In the genomic region with DNA sequence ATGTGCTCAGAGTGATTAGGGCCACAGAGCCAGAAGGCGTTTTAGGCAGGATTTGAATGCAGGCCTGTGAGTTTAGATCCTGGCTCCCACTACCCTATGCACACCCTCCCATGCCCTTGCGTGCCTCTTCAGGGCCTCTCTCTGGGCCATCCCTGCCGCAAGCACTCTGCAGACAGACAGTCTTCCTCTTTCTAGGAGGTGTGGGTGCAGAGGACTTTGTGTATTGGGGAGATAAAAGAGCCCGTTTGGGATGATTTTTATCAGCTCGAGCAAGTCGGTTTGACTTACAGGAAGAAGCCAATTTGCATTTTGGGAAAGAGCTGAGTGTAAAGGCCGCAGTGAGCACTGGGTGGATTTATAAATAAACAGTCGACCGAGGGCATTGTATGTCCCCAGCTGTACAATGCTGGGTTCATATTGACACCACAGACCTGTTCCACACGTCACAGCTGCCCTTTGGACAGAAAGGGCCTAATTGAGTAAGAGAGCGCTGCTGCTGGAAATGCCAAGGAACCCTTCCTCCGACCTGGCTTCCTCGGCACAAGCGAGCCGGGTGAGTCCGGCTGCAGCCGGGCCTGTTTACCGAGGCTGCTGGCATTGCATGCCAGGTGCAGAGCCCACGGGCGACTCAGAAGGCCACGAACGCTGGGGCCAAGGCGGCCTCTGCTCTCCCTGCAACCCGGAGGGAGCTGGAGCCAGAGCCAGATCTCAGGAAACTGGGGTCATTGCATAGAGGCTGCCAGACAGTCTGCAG, we compare ENCODE assay signal across 1 cellular context.
A peak's percentile ranks its signal among the peaks of the same experiment; 100 is the strongest.
TF ChIP-seq lines count a peak whose summit lies in the region.

No MANE protein-coding gene starts in this region.

TF ChIP-seq in HepG2, 621 proteins besides CTCF, POLR2A, EP300 and RAD21 (continued from another document and continues in another):
- TF ChIP-seq, protein P1, sequence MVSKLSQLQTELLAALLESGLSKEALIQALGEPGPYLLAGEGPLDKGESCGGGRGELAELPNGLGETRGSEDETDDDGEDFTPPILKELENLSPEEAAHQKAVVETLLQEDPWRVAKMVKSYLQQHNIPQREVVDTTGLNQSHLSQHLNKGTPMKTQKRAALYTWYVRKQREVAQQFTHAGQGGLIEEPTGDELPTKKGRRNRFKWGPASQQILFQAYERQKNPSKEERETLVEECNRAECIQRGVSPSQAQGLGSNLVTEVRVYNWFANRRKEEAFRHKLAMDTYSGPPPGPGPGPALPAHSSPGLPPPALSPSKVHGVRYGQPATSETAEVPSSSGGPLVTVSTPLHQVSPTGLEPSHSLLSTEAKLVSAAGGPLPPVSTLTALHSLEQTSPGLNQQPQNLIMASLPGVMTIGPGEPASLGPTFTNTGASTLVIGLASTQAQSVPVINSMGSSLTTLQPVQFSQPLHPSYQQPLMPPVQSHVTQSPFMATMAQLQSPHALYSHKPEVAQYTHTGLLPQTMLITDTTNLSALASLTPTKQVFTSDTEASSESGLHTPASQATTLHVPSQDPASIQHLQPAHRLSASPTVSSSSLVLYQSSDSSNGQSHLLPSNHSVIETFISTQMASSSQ (IDR thresholded peaks at IDR 0.05; ENCODE audit: low read depth), result peak; percentile 70
- TF ChIP-seq, protein P1 (CRISPR knock-in tag; IDR thresholded peaks at IDR 0.05; ENCODE audit: borderline replicate concordance), result peak; percentile 79; the same call in 1 of the 2 replicates
- TF ChIP-seq ZKSCAN8 (CRISPR knock-in tag; IDR thresholded peaks at IDR 0.05; ENCODE audit: borderline replicate concordance) (0 out of 2 replicates have a peak, but pooled peaks have one; percentile 55), ZFX (CRISPR knock-in tag; IDR thresholded peaks at IDR 0.05; ENCODE audit: low read depth) (peak; percentile 77), ZNF572 (CRISPR knock-in tag; IDR thresholded peaks at IDR 0.05) (no peak), KDM5A (IDR thresholded peaks at IDR 0.05; ENCODE audit: borderline replicate concordance, low read length) (no peak), PCBP1 (IDR thresholded peaks at IDR 0.05; ENCODE audit: borderline replicate concordance, low read depth, low read length) (no peak), ZNF232 (CRISPR knock-in tag; IDR thresholded peaks at IDR 0.05; ENCODE audit: borderline replicate concordance) (no peak), SNAI1 (CRISPR knock-in tag; IDR thresholded peaks at IDR 0.05; ENCODE audit: borderline replicate concordance) (no peak), CEBPG (CRISPR knock-in tag; IDR thresholded peaks at IDR 0.05) (peak; percentile 89), POLR2AphosphoS2 (IDR thresholded peaks at IDR 0.05; ENCODE audit: low read depth, low read length) (no peak), ELF1 (CRISPR knock-in tag; IDR thresholded peaks at IDR 0.05) (peak; percentile 35; the same call in 1 of the 2 replicates), JUN (CRISPR knock-in tag; IDR thresholded peaks at IDR 0.05) (0 out of 2 replicates have a peak, but pooled peaks have one; percentile 59), SMAD9 (CRISPR knock-in tag; IDR thresholded peaks at IDR 0.05) (no peak), ZNF550 (CRISPR knock-in tag; IDR thresholded peaks at IDR 0.05; ENCODE audit: borderline replicate concordance) (no peak), ZNF629 (CRISPR knock-in tag; conservative IDR thresholded peaks at IDR 0.05) (peak; percentile 37; the same call in 1 of the 2 replicates), ZNF766 (CRISPR knock-in tag; IDR thresholded peaks at IDR 0.05; ENCODE audit: borderline replicate concordance) (0 out of 2 replicates have a peak, but pooled peaks have one; percentile 59), ZNF180 (CRISPR knock-in tag; IDR thresholded peaks at IDR 0.05; ENCODE audit: borderline replicate concordance, low read depth) (no peak), PAWR (CRISPR knock-in tag; IDR thresholded peaks at IDR 0.05; ENCODE audit: borderline replicate concordance) (no peak), ZFP36 (IDR thresholded peaks at IDR 0.05; ENCODE audit: borderline replicate concordance, low read depth, low read length, partially characterized antibody) (no peak), CHD2 (IDR thresholded peaks at IDR 0.05; ENCODE audit: low read depth, low read length) (no peak), POGZ (CRISPR knock-in tag; IDR thresholded peaks at IDR 0.05) (no peak; the same call in 1 of the 2 replicates)
- TF ChIP-seq, protein P2, sequence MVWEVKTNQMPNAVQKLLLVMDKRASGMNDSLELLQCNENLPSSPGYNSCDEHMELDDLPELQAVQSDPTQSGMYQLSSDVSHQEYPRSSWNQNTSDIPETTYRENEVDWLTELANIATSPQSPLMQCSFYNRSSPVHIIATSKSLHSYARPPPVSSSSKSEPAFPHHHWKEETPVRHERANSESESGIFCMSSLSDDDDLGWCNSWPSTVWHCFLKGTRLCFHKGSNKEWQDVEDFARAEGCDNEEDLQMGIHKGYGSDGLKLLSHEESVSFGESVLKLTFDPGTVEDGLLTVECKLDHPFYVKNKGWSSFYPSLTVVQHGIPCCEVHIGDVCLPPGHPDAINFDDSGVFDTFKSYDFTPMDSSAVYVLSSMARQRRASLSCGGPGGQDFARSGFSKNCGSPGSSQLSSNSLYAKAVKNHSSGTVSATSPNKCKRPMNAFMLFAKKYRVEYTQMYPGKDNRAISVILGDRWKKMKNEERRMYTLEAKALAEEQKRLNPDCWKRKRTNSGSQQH (CRISPR knock-in tag; IDR thresholded peaks at IDR 0.05; ENCODE audit: low read depth), result no peak
- TF ChIP-seq, protein P3, sequence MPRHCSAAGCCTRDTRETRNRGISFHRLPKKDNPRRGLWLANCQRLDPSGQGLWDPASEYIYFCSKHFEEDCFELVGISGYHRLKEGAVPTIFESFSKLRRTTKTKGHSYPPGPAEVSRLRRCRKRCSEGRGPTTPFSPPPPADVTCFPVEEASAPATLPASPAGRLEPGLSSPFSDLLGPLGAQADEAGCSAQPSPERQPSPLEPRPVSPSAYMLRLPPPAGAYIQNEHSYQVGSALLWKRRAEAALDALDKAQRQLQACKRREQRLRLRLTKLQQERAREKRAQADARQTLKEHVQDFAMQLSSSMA (CRISPR knock-in tag; IDR thresholded peaks at IDR 0.05), result no peak
- TF ChIP-seq, protein P4, sequence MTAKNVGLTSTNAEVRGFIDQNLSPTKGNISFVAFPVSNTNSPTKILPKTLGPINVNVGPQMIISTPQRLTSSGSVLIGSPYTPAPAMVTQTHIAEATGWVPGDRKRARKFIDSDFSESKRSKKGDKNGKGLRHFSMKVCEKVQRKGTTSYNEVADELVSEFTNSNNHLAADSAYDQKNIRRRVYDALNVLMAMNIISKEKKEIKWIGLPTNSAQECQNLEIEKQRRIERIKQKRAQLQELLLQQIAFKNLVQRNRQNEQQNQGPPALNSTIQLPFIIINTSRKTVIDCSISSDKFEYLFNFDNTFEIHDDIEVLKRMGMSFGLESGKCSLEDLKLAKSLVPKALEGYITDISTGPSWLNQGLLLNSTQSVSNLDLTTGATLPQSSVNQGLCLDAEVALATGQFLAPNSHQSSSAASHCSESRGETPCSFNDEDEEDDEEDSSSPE (CRISPR knock-in tag; IDR thresholded peaks at IDR 0.05), result peak; percentile 50; the same call in 1 of the 2 replicates
- TF ChIP-seq, protein P5, sequence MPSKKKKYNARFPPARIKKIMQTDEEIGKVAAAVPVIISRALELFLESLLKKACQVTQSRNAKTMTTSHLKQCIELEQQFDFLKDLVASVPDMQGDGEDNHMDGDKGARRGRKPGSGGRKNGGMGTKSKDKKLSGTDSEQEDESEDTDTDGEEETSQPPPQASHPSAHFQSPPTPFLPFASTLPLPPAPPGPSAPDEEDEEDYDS (CRISPR knock-in tag; IDR thresholded peaks at IDR 0.05), result no peak; the same call in 1 of the 2 replicates
- TF ChIP-seq, protein P6, sequence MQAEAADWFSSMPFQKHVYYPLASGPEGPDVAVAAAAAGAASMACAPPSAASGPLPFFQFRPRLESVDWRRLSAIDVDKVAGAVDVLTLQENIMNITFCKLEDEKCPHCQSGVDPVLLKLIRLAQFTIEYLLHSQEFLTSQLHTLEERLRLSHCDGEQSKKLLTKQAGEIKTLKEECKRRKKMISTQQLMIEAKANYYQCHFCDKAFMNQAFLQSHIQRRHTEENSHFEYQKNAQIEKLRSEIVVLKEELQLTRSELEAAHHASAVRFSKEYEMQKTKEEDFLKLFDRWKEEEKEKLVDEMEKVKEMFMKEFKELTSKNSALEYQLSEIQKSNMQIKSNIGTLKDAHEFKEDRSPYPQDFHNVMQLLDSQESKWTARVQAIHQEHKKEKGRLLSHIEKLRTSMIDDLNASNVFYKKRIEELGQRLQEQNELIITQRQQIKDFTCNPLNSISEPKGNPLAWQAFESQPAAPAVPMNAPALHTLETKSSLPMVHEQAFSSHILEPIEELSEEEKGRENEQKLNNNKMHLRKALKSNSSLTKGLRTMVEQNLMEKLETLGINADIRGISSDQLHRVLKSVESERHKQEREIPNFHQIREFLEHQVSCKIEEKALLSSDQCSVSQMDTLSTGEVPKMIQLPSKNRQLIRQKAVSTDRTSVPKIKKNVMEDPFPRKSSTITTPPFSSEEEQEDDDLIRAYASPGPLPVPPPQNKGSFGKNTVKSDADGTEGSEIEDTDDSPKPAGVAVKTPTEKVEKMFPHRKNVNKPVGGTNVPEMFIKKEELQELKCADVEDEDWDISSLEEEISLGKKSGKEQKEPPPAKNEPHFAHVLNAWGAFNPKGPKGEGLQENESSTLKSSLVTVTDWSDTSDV (CRISPR knock-in tag; IDR thresholded peaks at IDR 0.05), result no peak
- TF ChIP-seq, protein P7, sequence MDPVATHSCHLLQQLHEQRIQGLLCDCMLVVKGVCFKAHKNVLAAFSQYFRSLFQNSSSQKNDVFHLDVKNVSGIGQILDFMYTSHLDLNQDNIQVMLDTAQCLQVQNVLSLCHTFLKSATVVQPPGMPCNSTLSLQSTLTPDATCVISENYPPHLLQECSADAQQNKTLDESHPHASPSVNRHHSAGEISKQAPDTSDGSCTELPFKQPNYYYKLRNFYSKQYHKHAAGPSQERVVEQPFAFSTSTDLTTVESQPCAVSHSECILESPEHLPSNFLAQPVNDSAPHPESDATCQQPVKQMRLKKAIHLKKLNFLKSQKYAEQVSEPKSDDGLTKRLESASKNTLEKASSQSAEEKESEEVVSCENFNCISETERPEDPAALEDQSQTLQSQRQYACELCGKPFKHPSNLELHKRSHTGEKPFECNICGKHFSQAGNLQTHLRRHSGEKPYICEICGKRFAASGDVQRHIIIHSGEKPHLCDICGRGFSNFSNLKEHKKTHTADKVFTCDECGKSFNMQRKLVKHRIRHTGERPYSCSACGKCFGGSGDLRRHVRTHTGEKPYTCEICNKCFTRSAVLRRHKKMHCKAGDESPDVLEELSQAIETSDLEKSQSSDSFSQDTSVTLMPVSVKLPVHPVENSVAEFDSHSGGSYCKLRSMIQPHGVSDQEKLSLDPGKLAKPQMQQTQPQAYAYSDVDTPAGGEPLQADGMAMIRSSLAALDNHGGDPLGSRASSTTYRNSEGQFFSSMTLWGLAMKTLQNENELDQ (CRISPR knock-in tag; IDR thresholded peaks at IDR 0.05; ENCODE audit: borderline replicate concordance), result no peak
- TF ChIP-seq, protein P8, sequence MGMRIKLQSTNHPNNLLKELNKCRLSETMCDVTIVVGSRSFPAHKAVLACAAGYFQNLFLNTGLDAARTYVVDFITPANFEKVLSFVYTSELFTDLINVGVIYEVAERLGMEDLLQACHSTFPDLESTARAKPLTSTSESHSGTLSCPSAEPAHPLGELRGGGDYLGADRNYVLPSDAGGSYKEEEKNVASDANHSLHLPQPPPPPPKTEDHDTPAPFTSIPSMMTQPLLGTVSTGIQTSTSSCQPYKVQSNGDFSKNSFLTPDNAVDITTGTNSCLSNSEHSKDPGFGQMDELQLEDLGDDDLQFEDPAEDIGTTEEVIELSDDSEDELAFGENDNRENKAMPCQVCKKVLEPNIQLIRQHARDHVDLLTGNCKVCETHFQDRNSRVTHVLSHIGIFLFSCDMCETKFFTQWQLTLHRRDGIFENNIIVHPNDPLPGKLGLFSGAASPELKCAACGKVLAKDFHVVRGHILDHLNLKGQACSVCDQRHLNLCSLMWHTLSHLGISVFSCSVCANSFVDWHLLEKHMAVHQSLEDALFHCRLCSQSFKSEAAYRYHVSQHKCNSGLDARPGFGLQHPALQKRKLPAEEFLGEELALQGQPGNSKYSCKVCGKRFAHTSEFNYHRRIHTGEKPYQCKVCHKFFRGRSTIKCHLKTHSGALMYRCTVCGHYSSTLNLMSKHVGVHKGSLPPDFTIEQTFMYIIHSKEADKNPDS (CRISPR knock-in tag; IDR thresholded peaks at IDR 0.05), result no peak
- TF ChIP-seq, protein P9, sequence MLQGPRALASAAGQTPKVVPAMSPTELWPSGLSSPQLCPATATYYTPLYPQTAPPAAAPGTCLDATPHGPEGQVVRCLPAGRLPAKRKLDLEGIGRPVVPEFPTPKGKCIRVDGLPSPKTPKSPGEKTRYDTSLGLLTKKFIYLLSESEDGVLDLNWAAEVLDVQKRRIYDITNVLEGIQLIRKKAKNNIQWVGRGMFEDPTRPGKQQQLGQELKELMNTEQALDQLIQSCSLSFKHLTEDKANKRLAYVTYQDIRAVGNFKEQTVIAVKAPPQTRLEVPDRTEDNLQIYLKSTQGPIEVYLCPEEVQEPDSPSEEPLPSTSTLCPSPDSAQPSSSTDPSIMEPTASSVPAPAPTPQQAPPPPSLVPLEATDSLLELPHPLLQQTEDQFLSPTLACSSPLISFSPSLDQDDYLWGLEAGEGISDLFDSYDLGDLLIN (CRISPR knock-in tag; IDR thresholded peaks at IDR 0.05; ENCODE audit: borderline replicate concordance), result 0 out of 2 replicates have a peak, but pooled peaks have one; percentile 26
- TF ChIP-seq, protein P10, sequence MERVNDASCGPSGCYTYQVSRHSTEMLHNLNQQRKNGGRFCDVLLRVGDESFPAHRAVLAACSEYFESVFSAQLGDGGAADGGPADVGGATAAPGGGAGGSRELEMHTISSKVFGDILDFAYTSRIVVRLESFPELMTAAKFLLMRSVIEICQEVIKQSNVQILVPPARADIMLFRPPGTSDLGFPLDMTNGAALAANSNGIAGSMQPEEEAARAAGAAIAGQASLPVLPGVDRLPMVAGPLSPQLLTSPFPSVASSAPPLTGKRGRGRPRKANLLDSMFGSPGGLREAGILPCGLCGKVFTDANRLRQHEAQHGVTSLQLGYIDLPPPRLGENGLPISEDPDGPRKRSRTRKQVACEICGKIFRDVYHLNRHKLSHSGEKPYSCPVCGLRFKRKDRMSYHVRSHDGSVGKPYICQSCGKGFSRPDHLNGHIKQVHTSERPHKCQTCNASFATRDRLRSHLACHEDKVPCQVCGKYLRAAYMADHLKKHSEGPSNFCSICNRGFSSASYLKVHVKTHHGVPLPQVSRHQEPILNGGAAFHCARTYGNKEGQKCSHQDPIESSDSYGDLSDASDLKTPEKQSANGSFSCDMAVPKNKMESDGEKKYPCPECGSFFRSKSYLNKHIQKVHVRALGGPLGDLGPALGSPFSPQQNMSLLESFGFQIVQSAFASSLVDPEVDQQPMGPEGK (CRISPR knock-in tag; IDR thresholded peaks at IDR 0.05), result peak; percentile 75; the same call in 1 of the 2 replicates
